In the genomic region with DNA sequence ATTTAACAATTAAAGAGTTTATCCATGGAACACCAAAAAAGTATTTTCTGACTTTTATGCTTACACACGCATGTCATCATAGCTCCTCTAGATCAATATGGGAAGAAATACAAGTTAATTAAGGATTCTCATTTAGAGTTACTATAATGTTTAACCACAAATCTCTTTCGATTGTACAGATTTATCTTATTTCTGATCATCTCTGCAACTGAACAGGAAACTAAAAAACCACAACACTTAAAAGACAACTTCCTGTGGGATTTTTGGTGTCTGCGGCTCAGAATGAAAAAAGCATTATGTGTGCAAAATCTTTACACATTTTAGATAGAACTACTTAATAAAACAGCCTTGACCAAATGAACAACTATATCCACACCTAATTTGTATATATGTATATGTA, we compare ENCODE assay signal across 13 cellular contexts. TPM values are rescaled to one million over a fixed set of nuclear protein-coding genes. Genes with fewer than 3 reads are reported as not detected.
DNase-seq lines count a peak whose midpoint lies in the region; ATAC-seq and TF ChIP-seq lines count a peak whose summit lies in the region.
"Had no signal": no experiment of that assay in that cellular context is flagged by ENCODE, and none has a peak within 500 bp of the region (broad histone marks: within the 10 kb centered on the region; RNA-seq: fewer than 3 reads in every experiment).

No MANE protein-coding gene starts in this region.

- DNase-seq in stimulated activated naive CD4-positive, alpha-beta T cell (lab: John Stamatoyannopoulos, UW): peak in 5 of 6 experiments; percentile 10 to 84 (median 75)
- DNase-seq in stimulated activated naive CD4-positive, alpha-beta T cell treated with Interleukin-2 at 50 U/mL for 16 hours (lab: John Stamatoyannopoulos, UW): no peak
- DNase-seq in HT1080 (ENCODE audit: low read depth) (peak; percentile 53), transverse colon (no peak), activated gamma-delta T cell (lab: John Stamatoyannopoulos, UW) (no peak)
- DNase-seq in stimulated activated naive B cell treated with anti-CD40 and anti-IgM and Interleukin-4, amounts not matched to agents 10 μg/mL and 1 μg/mL and 100 μg/mL, for 72 hours: no peak
- DNase-seq: aorta, esophagus squamous epithelium, IMR-90, left ventricle myocardium superior, NCI-H526 had no signal

- in situ Hi-C loops in transverse colon (cut with MboI; ENCODE audit: low pct_ligation_motif_present in 1 of 4, low pct_unique_long_range_greater_than_20kb in 1 of 4, low sequenced_read_pairs in 3 of 4): no loop called here

- H3K4me1 Mint-ChIP-seq in stimulated activated naive B cell treated with anti-CD40 and anti-IgM and Interleukin-4, amounts not matched to agents 10 μg/mL and 1 μg/mL and 100 μg/mL, for 72 hours: no peaks in the 10 kb centered on the region

- no peak for TF ChIP-seq CTCF in VCaP (conservative IDR thresholded peaks at IDR 0.05)
- TF ChIP-seq CTCF in transverse colon (IDR thresholded peaks at IDR 0.05): no peak

- peaks cover 3 to 9% of the 10 kb centered on the region in 2 donors for H3K9me3 Mint-ChIP-seq in stimulated activated naive B cell treated with anti-CD40 and anti-IgM and Interleukin-4, amounts not matched to agents 10 μg/mL and 1 μg/mL and 100 μg/mL, for 72 hours

- intact Hi-C loops in transverse colon (cut with DNase I; ENCODE audit: low total_unique reads): no loop called here

- H3K4me3 Mint-ChIP-seq in stimulated activated naive B cell treated with anti-CD40 and anti-IgM and Interleukin-4, amounts not matched to agents 10 μg/mL and 1 μg/mL and 100 μg/mL, for 72 hours: no peak overlapping the region

- H3K9me3 ChIP-seq in transverse colon: no peaks in the 10 kb centered on the region
- H3K9me3 ChIP-seq: esophagus squamous epithelium had no signal

- peaks cover 0 to 4% of the 10 kb centered on the region in 2 donors for H3K36me3 Mint-ChIP-seq in stimulated activated naive B cell treated with anti-CD40 and anti-IgM and Interleukin-4, amounts not matched to agents 10 μg/mL and 1 μg/mL and 100 μg/mL, for 72 hours

- no peaks in the 10 kb centered on the region for H3K36me3 ChIP-seq in transverse colon
- H3K36me3 ChIP-seq: esophagus squamous epithelium had no signal

- H3K27me3 ChIP-seq in transverse colon: peaks cover 11% of the 10 kb centered on the region

- H3K27me3 Mint-ChIP-seq in stimulated activated naive B cell treated with anti-CD40 and anti-IgM and Interleukin-4, amounts not matched to agents 10 μg/mL and 1 μg/mL and 100 μg/mL, for 72 hours: peaks cover 28 to 48% of the 10 kb centered on the region in 2 donors

- H3K4me3 ChIP-seq in transverse colon: no peak overlapping the region
- H3K4me3 ChIP-seq: esophagus squamous epithelium had no signal

- no peak overlapping the region for H3K27ac Mint-ChIP-seq in stimulated activated naive B cell treated with anti-CD40 and anti-IgM and Interleukin-4, amounts not matched to agents 10 μg/mL and 1 μg/mL and 100 μg/mL, for 72 hours

- ATAC-seq in stimulated activated naive B cell treated with anti-CD40 and anti-IgM and Interleukin-4, amounts not matched to agents 10 μg/mL and 1 μg/mL and 100 μg/mL, for 72 hours (replicated peaks): peak; percentile 39 to 41
- ATAC-seq in HG03045 (IDR thresholded peaks at IDR 0.05; ENCODE audit: unreplicated experiment): no peak
- ATAC-seq: left ventricle myocardium superior had no signal

- peak overlapping the region; percentile 23; the same call in 1 of the 2 replicates for H3K27ac ChIP-seq in VCaP
- no peak overlapping the region for H3K27ac ChIP-seq in transverse colon
- H3K27ac ChIP-seq: esophagus squamous epithelium had no signal

- H3K4me1 ChIP-seq in transverse colon: peaks cover 0 to 19% (median 5%) of the 10 kb centered on the region in 4 donors

- 50 to 53% methylated on average over 3 of the region's 3 CpGs for WGBS in transverse colon (ENCODE audit: low coverage in 1 of 2), 2 donors

- no peak for TF ChIP-seq POLR2A in transverse colon (IDR thresholded peaks at IDR 0.05)

- TF ChIP-seq EP300 in transverse colon (IDR thresholded peaks at IDR 0.05; ENCODE audit: low read depth): no peak

RNA-seq across cellular contexts. Expression of gene TJP1, which starts 2.9 kb away (rescaled TPM):
- 19.1 and 21.9 TPM in 2 replicates for total RNA-seq in HT1080 (2014; rRNA removed; shearing (Covaris generic))
- polyA plus RNA-seq in HT1080 (2015; cell fraction: cytosol; rRNA removed): 26.6 and 32.5 TPM in 2 replicates
- 63.3 and 63.8 TPM in 2 replicates for polyA plus RNA-seq in HT1080 (2015; cell fraction: nucleus; rRNA removed)
- total RNA-seq in transverse colon: 100 to 1,000 TPM in 1 of 4 donors, 10 to 100 TPM in 3; 69.9 to 119 (median 93.0) TPM

Comparison
In these comparisons a context has a peak if more than half of its experiments do, and no peak if none do; other contexts are left out.
1. DNase-seq: peak in stimulated activated naive CD4-positive, alpha-beta T cell (5 of 6) and HT1080 (single experiment); none in stimulated activated naive CD4-positive, alpha-beta T cell treated with Interleukin-2 at 50 U/mL for 16 hours (single experiment), stimulated activated naive B cell treated with anti-CD40 and anti-IgM and Interleukin-4, amounts not matched to agents 10 μg/mL and 1 μg/mL and 100 μg/mL, for 72 hours (single experiment), transverse colon (single experiment) and activated gamma-delta T cell (single experiment).